ENCODE assay signal across 26 cellular contexts in genomic region chr14:63545431-63545830, GRCh38.
"Had no signal": no experiment of that assay in that cellular context is flagged by ENCODE, and none has a peak within 500 bp of the region (broad histone marks: within the 10 kb centered on the region; RNA-seq: fewer than 3 reads in every experiment).

No MANE protein-coding gene starts in this region.

- H3K27ac ChIP-seq: colonic mucosa, epithelial cell of prostate, esophagus squamous epithelium, gastroesophageal sphincter, heart right ventricle had no signal

- H3K36me3 ChIP-seq: colonic mucosa had no signal

- H3K9me3 Mint-ChIP-seq: activated CD4-positive, alpha-beta memory T cell treated with anti-CD3 and anti-CD28 coated beads for 36 hours; activated CD4-positive, alpha-beta T cell treated with anti-CD3 and anti-CD28 coated beads, Interleukin-2, amount 10 ng/mL, durations not matched to agents 24 days and 14 days; activated naive CD4-positive, alpha-beta T cell treated with anti-CD3 and anti-CD28 coated beads for 36 hours; activated naive CD4-positive, alpha-beta T cell treated with anti-CD3 and anti-CD28 coated beads, Interleukin-2, amount 50 U/mL, for 24 hours; activated naive CD8-positive, alpha-beta T cell treated with anti-CD3 and anti-CD28 coated beads, Interleukin-2, amount 10 ng/mL, durations not matched to agents 7 days and 5 days; activated T-helper 1 cell treated with anti-CD3 and anti-CD28 coated beads, Interleukin-12 subunit alpha, Interleukin-12 subunit beta, Interleukin-2, Interleukin-4 antibody, amounts not matched to agents 30 ng/mL and 10 ng/mL and 1 ng/mL, durations not matched to agents 14 hours and 24 hours and 36 hours; activated T-helper 2 cell treated with anti-CD3 and anti-CD28 coated beads, Interferon-gamma antibody, Interleukin-2, Interleukin-4, amounts not matched to agents 10 μg/mL and 5 μg/mL and 100 μg/mL, durations not matched to agents 14 hours and 24 hours and 36 hours had no signal

- H3K4me3 ChIP-seq: colonic mucosa had no signal

- H3K9me3 ChIP-seq: colonic mucosa, esophagus squamous epithelium, gastroesophageal sphincter, heart right ventricle had no signal

- H3K27me3 Mint-ChIP-seq: activated CD4-positive, alpha-beta memory T cell treated with anti-CD3 and anti-CD28 coated beads for 36 hours; activated CD4-positive, alpha-beta T cell treated with anti-CD3 and anti-CD28 coated beads for 36 hours; activated CD8-positive, alpha-beta memory T cell treated with anti-CD3 and anti-CD28 coated beads, Interleukin-2, amount 10 ng/mL, durations not matched to agents 7 days and 5 days; activated naive CD4-positive, alpha-beta T cell treated with anti-CD3 and anti-CD28 coated beads, Interleukin-2, amount 50 U/mL, for 24 hours had no signal

- H3K27me3 ChIP-seq: colonic mucosa, esophagus squamous epithelium, heart right ventricle had no signal

- H3K27ac Mint-ChIP-seq: activated CD4-positive, alpha-beta memory T cell treated with anti-CD3 and anti-CD28 coated beads for 36 hours; activated CD4-positive, alpha-beta T cell treated with anti-CD3 and anti-CD28 coated beads for 36 hours; activated CD4-positive, alpha-beta T cell treated with anti-CD3 and anti-CD28 coated beads, Interleukin-2, amount 10 ng/mL, durations not matched to agents 24 days and 14 days; activated CD8-positive, alpha-beta memory T cell treated with anti-CD3 and anti-CD28 coated beads, Interleukin-2, amount 10 ng/mL, durations not matched to agents 7 days and 5 days; activated CD8-positive, alpha-beta T cell treated with anti-CD3 and anti-CD28 coated beads, Interleukin-2, amount 10 ng/mL, durations not matched to agents 7 days and 5 days; activated naive CD4-positive, alpha-beta T cell treated with anti-CD3 and anti-CD28 coated beads for 36 hours; activated naive CD4-positive, alpha-beta T cell treated with anti-CD3 and anti-CD28 coated beads, Interleukin-2, amount 50 U/mL, for 24 hours; activated naive CD8-positive, alpha-beta T cell treated with anti-CD3 and anti-CD28 coated beads, Interleukin-2, amount 10 ng/mL, durations not matched to agents 7 days and 5 days; activated T-helper 1 cell treated with anti-CD3 and anti-CD28 coated beads, Interleukin-12 subunit alpha, Interleukin-12 subunit beta, Interleukin-2, Interleukin-4 antibody, amounts not matched to agents 30 ng/mL and 10 ng/mL and 1 ng/mL, durations not matched to agents 14 hours and 24 hours and 36 hours had no signal

- DNase-seq: activated CD4-positive, alpha-beta memory T cell treated with anti-CD3 and anti-CD28 coated beads for 36 hours; activated CD4-positive, alpha-beta T cell treated with anti-CD3 and anti-CD28 coated beads for 36 hours; activated CD4-positive, alpha-beta T cell treated with anti-CD3 and anti-CD28 coated beads, Interleukin-2, amount 10 ng/mL, durations not matched to agents 24 days and 14 days; activated CD4-positive, CD25-positive, alpha-beta regulatory T cell; activated CD4-positive, CD25-positive, alpha-beta regulatory T cell treated with anti-CD3 and anti-CD28 coated beads, Interleukin-2, amount 50 U/mL, for 72 hours; activated CD8-positive, alpha-beta memory T cell treated with anti-CD3 and anti-CD28 coated beads, Interleukin-2, amount 10 ng/mL, durations not matched to agents 7 days and 5 days; activated CD8-positive, alpha-beta memory T cell treated with anti-CD3 and anti-CD28 coated beads, Interleukin-2, amount 50 U/mL, for 4 hours; activated CD8-positive, alpha-beta T cell treated with anti-CD3 and anti-CD28 coated beads, Interleukin-2, amount 10 ng/mL, durations not matched to agents 7 days and 5 days; activated effector memory CD4-positive, alpha-beta T cell treated with anti-CD3 and anti-CD28 coated beads, Interleukin-2, amount 50 U/mL, for 16 hours; activated naive CD4-positive, alpha-beta T cell treated with anti-CD3 and anti-CD28 coated beads for 36 hours; activated naive CD8-positive, alpha-beta T cell treated with anti-CD3 and anti-CD28 coated beads, Interleukin-2, amount 10 ng/mL, durations not matched to agents 7 days and 5 days; activated T-cell treated with anti-CD3 and anti-CD28 coated beads, Interleukin-2, amount 50 U/mL, for 1 hour; activated T-cell treated with anti-CD3 and anti-CD28 coated beads, Interleukin-2, amount 50 U/mL, for 48 hours; caudate nucleus; cerebellar nuclear complex; colonic mucosa; effector CD8-positive, alpha-beta T cell; esophagus squamous epithelium; foreskin melanocyte; heart right ventricle; T-helper 2 cell had no signal

- H3K4me1 ChIP-seq: colonic mucosa had no signal
